In the genomic region with DNA sequence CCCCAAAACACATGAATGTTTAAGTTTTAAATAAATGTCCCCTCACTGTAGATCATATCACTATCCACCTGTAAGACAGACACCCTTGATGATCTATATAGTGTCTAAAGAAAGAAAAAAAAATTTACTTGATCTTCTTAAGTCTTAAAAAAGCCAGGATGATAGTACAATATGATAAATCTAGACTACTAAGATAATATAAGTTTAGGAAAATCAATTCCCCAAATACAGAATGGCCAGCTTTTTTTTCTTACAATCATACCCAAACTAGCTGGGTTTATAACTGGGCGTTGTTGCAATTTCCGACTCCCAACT, we compare ENCODE assay signal across 8 cellular contexts. TPM values are rescaled to one million over a fixed set of nuclear protein-coding genes. Genes with fewer than 3 reads are reported as not detected.
DNase-seq lines count a peak whose midpoint lies in the region; ATAC-seq and TF ChIP-seq lines count a peak whose summit lies in the region.

No MANE protein-coding gene starts in this region.

- 16% methylated on average over 2 of the region's 2 CpGs for WGBS in urinary bladder

- H3K9ac ChIP-seq in mucosa of rectum (ENCODE audit: low read depth in 1 of 2, low read length in 2 of 2) = peak overlapping the region; percentile 48 to 73

- H3K36me3 ChIP-seq in brain microvascular endothelial cell (replicated peaks) (peaks cover 57% of the 10 kb centered on the region), mucosa of rectum (ENCODE audit: control insufficient read depth in 2 of 2, insufficient read depth in 2 of 2, low read length in 2 of 2) (peaks cover 45 to 56% of the 10 kb centered on the region in 2 donors), urinary bladder (ENCODE audit: insufficient read depth) (peaks cover 2% of the 10 kb centered on the region)

- DNase-seq in Right ventricle myocardium superior = no peak
- no peak for DNase-seq in cardiac septum (ENCODE audit: low spot score)
- no peak for DNase-seq in brain microvascular endothelial cell
- no peak for DNase-seq in occipital lobe (lab: John Stamatoyannopoulos, UW)
- no peak for DNase-seq in Ammon's horn (ENCODE audit: low spot score)

- H3K4me1 ChIP-seq in mucosa of rectum (ENCODE audit: control insufficient read depth in 2 of 2, insufficient read depth in 2 of 2, low read length in 2 of 2) = peaks cover 29 to 55% of the 10 kb centered on the region in 2 donors
- H3K4me1 ChIP-seq in urinary bladder (ENCODE audit: insufficient read depth) = no peaks in the 10 kb centered on the region

- no peak for TF ChIP-seq CTCF in brain microvascular endothelial cell (IDR thresholded peaks at IDR 0.05; ENCODE audit: low read depth, low read length, missing control alignments)

- no peaks in the 10 kb centered on the region for H3K27me3 ChIP-seq in brain microvascular endothelial cell (replicated peaks)
- no peaks in the 10 kb centered on the region for H3K27me3 ChIP-seq in mucosa of rectum (ENCODE audit: control insufficient read depth in 2 of 2, insufficient read depth in 2 of 2, low read length in 2 of 2)

- intact Hi-C loops in Right ventricle myocardium superior (cut with DNase I) (loop anchor here (5.0 to 10.0 kb wide), 3 partner anchors 293 to 486 kb away; no protein-coding TSS in a partner anchor), cardiac septum (cut with DNase I) (loop anchor here (1.0 to 5.0 kb wide), 3 partner anchors 43 to 483 kb away; no protein-coding TSS in a partner anchor)

- ATAC-seq in Right ventricle myocardium superior (ENCODE audit: poor library complexity) = peak; percentile 16
- ATAC-seq in GM21737 (IDR thresholded peaks at IDR 0.05; ENCODE audit: unreplicated experiment) = no peak

- no peaks in the 10 kb centered on the region for H3K9me3 ChIP-seq in mucosa of rectum (ENCODE audit: control insufficient read depth in 2 of 2, low read length in 2 of 2)

- H3K27ac ChIP-seq in brain microvascular endothelial cell = peak overlapping the region; percentile 76
- peak overlapping the region; percentile 86 to 88 for H3K27ac ChIP-seq in mucosa of rectum (ENCODE audit: low read depth in 2 of 2, low read length in 2 of 2)
- H3K27ac ChIP-seq in urinary bladder (ENCODE audit: low read depth) = peak overlapping the region; percentile 39

- H3K4me3 ChIP-seq in brain microvascular endothelial cell (ENCODE audit: low read depth, low read length) = no peak overlapping the region
- peak overlapping the region; percentile 20 to 64 for H3K4me3 ChIP-seq in mucosa of rectum (ENCODE audit: low read length in 2 of 2)
- no peak overlapping the region for H3K4me3 ChIP-seq in urinary bladder (ENCODE audit: low read depth, low read length)

- in situ Hi-C loops in brain microvascular endothelial cell (cut with HindIII; ENCODE audit: low pct_ligation_motif_present, low sequenced_read_pairs) = loop anchor here (25.0 kb wide), 1 partner anchor 308 kb away; no protein-coding TSS in a partner anchor

RNA-seq across cellular contexts. Expression of a gene that starts 14.4 kb away (rescaled TPM):
- total RNA-seq in Right ventricle myocardium superior (7.0 TPM), cardiac septum (10.7 TPM), urinary bladder (30.2 TPM), occipital lobe (7.3 TPM)
- polyA plus RNA-seq in urinary bladder = 21.4 TPM

Comparison
In these comparisons a context has a peak if more than half of its experiments do, and no peak if none do; other contexts are left out.
1. H3K4me3 ChIP-seq: peak in mucosa of rectum (2 of 2); none in brain microvascular endothelial cell (single experiment) and urinary bladder (single experiment).
2. Peak in every context shown above with its lines, with median percentiles within 50 percentile points of each other: H3K27ac ChIP-seq.